ENCODE assay signal across 20 cellular contexts in the genomic region with DNA sequence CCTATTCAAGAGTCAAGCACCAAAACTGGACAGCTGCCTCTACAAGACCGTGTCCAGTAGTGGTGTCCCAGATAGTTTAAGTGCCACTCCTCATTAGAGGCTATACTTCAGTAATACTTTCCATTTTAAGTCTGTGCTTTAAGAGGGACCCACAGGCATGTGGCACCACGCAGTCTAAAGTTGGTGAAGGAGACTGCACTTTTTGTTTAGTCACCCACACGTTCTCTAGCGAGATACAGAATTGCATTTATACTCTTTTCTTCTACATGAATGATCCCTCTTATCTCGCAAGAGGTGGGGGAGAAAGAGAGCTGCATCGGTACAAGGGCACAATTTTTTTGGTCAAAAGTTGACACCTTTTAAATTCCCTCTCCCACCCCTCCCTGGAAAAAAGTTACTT. TPM values are rescaled to one million over a fixed set of nuclear protein-coding genes. Genes with fewer than 3 reads are reported as not detected.
DNase-seq lines count a peak whose midpoint lies in the region; ATAC-seq and TF ChIP-seq lines count a peak whose summit lies in the region.
"Had no signal": no experiment of that assay in that cellular context is flagged by ENCODE, and none has a peak within 500 bp of the region (broad histone marks: within the 10 kb centered on the region; RNA-seq: fewer than 3 reads in every experiment).

No MANE protein-coding gene starts in this region.

- TF ChIP-seq CTCF in Caco-2 (IDR thresholded peaks at IDR 0.05; ENCODE audit: insufficient read depth in 1 of 2, low read depth in 1 of 2, low read length in 1 of 2, severe bottlenecking in 1 of 2, unreplicated experiment in 1 of 2) (no peak), ascending aorta (IDR thresholded peaks at IDR 0.05) (no peak), right atrium auricular region (IDR thresholded peaks at IDR 0.05) (no peak), hepatocyte (IDR thresholded peaks at IDR 0.05; ENCODE audit: poor library complexity) (no peak), GM20000 (IDR thresholded peaks at IDR 0.05; ENCODE audit: extremely low read depth, missing control alignments) (no peak)

- peak overlapping the region; percentile 12 for H3K27ac Mint-ChIP-seq in Caco-2 (ENCODE audit: unreplicated experiment)
- peak overlapping the region; percentile 14 for H3K27ac Mint-ChIP-seq in stimulated activated effector memory CD8-positive, alpha-beta T cell treated with anti-CD3 and anti-CD28 coated beads, Interleukin-12 subunit alpha, Interleukin-12 subunit beta, amount 100 ng/mL, for 72 hours
- H3K27ac Mint-ChIP-seq: HFFc6, memory B cell had no signal

- H3K27me3 ChIP-seq in Caco-2 (replicated peaks; ENCODE audit: control insufficient read depth, insufficient read depth, low read length) (no peaks in the 10 kb centered on the region), ascending aorta (no peaks in the 10 kb centered on the region), right atrium auricular region (no peaks in the 10 kb centered on the region), hepatocyte (no peaks in the 10 kb centered on the region)

- ATAC-seq in stimulated activated effector memory CD8-positive, alpha-beta T cell treated with anti-CD3 and anti-CD28 coated beads, Interleukin-12 subunit alpha, Interleukin-12 subunit beta, amount 100 ng/mL, for 72 hours = no peak

- H3K36me3 ChIP-seq in Caco-2 (ENCODE audit: control insufficient read depth, insufficient read depth, low read length) (peaks cover 4% of the 10 kb centered on the region; the same call in 1 of the 2 replicates), ascending aorta (peaks cover 32 to 50% of the 10 kb centered on the region in 2 donors), right atrium auricular region (peaks cover 52% of the 10 kb centered on the region), hepatocyte (replicated peaks; ENCODE audit: insufficient read depth, low read depth) (peaks cover 6% of the 10 kb centered on the region)

- H3K4me2 ChIP-seq in hepatocyte = no peak overlapping the region

- H3K9me2 ChIP-seq in hepatocyte (replicated peaks; ENCODE audit: insufficient read depth) = no peaks in the 10 kb centered on the region

- H3K79me2 ChIP-seq in hepatocyte = no peaks in the 10 kb centered on the region

- intact Hi-C loops in Caco-2 (cut with micrococcal nuclease; ENCODE audit: unreplicated experiment) = no loop called here
- intact Hi-C loops in ascending aorta (cut with DNase I) = no loop called here

- CTCF ChIA-PET in Caco-2 (lab: Charles Lee) = no interaction called here

- WGBS in hepatocyte (ENCODE audit: low lambda C conversion rate, missing lambda C conversion rate) = 89% methylated on average over 6 of the region's 6 CpGs

- H3K4me3 ChIP-seq in Caco-2 (ENCODE audit: low read depth, low read length) (no peak overlapping the region), ascending aorta (no peak overlapping the region), right atrium auricular region (no peak overlapping the region), hepatocyte (no peak overlapping the region)
- H3K4me3 ChIP-seq: skin epidermis had no signal

- BruUV-seq in Caco-2 (replicated peaks; lab: Mats Ljungman, UMichigan) = no TSS peak

- H2AFZ ChIP-seq in hepatocyte = no peak overlapping the region

- H3K27ac ChIP-seq in ascending aorta (peak overlapping the region; percentile 39 to 61), right atrium auricular region (peak overlapping the region; percentile 3 to 52), hepatocyte (no peak overlapping the region)
- H3K27ac ChIP-seq: epithelial cell of prostate, skin epidermis had no signal

- H3K9me3 ChIP-seq in Caco-2 = no peaks in the 10 kb centered on the region
- no peaks in the 10 kb centered on the region for H3K9me3 ChIP-seq in ascending aorta
- no peaks in the 10 kb centered on the region for H3K9me3 ChIP-seq in right atrium auricular region
- no peaks in the 10 kb centered on the region for H3K9me3 ChIP-seq in hepatocyte (ENCODE audit: low read depth)

- peaks cover 6% of the 10 kb centered on the region for H4K20me1 ChIP-seq in hepatocyte (ENCODE audit: insufficient read depth, poor library complexity, severe bottlenecking)

- DNase-seq in Caco-2 = no peak
- no peak for DNase-seq in ascending aorta (ENCODE audit: low spot score in 2 of 2)
- no peak for DNase-seq in right atrium auricular region (ENCODE audit: low spot score)
- no peak for DNase-seq in stimulated activated effector memory CD8-positive, alpha-beta T cell treated with anti-CD3 and anti-CD28 coated beads, Interleukin-12 subunit alpha, Interleukin-12 subunit beta, amount 100 ng/mL, for 72 hours (ENCODE audit: low spot score in 2 of 2)
- no peak for DNase-seq in DMS153 treated with DMSO at 0.1 percent for 48 hours (lab: John Stamatoyannopoulos, UW; ENCODE audit: unreplicated experiment)
- no peak for DNase-seq in hepatocyte (ENCODE audit: low spot score)
- DNase-seq in GM20000 (ENCODE audit: low spot score) = no peak
- DNase-seq: activated CD4-positive, alpha-beta T cell treated with anti-CD3 and anti-CD28 coated beads for 1 hour; dermis blood vessel endothelial cell; EL; HFFc6; KBM-7; NCI-H2171; nephron progenitor cell; SHP77; stimulated activated CD4-positive, alpha-beta T cell treated with anti-CD3 and anti-CD28 coated beads, Interleukin-2, amount 100 ng/mL, for 24 hours; stimulated activated naive CD4-positive, alpha-beta T cell had no signal

- peaks cover 90% of the 10 kb centered on the region for H3K36me3 Mint-ChIP-seq in Caco-2 (ENCODE audit: insufficient read depth, unreplicated experiment)
- peaks cover 78% of the 10 kb centered on the region for H3K36me3 Mint-ChIP-seq in stimulated activated effector memory CD8-positive, alpha-beta T cell treated with anti-CD3 and anti-CD28 coated beads, Interleukin-12 subunit alpha, Interleukin-12 subunit beta, amount 100 ng/mL, for 72 hours

- H3K4me1 ChIP-seq in Caco-2 = no peaks in the 10 kb centered on the region
- H3K4me1 ChIP-seq in ascending aorta = peaks cover 3 to 27% of the 10 kb centered on the region in 2 donors
- peaks cover 0 to 18% of the 10 kb centered on the region in 2 donors for H3K4me1 ChIP-seq in right atrium auricular region
- no peaks in the 10 kb centered on the region for H3K4me1 ChIP-seq in hepatocyte (ENCODE audit: insufficient read depth)

- no peak overlapping the region for H3K4me3 Mint-ChIP-seq in Caco-2 (ENCODE audit: unreplicated experiment)
- no peak overlapping the region for H3K4me3 Mint-ChIP-seq in stimulated activated effector memory CD8-positive, alpha-beta T cell treated with anti-CD3 and anti-CD28 coated beads, Interleukin-12 subunit alpha, Interleukin-12 subunit beta, amount 100 ng/mL, for 72 hours
- H3K4me3 Mint-ChIP-seq: HFFc6, memory B cell, nephron progenitor cell had no signal

- POLR2A ChIA-PET in Caco-2 (lab: Charles Lee) = no interaction called here

- no peaks in the 10 kb centered on the region for H3K4me1 Mint-ChIP-seq in Caco-2 (ENCODE audit: low read depth, unreplicated experiment)
- no peaks in the 10 kb centered on the region for H3K4me1 Mint-ChIP-seq in stimulated activated effector memory CD8-positive, alpha-beta T cell treated with anti-CD3 and anti-CD28 coated beads, Interleukin-12 subunit alpha, Interleukin-12 subunit beta, amount 100 ng/mL, for 72 hours
- H3K4me1 Mint-ChIP-seq: nephron progenitor cell had no signal

- H3K27me3 Mint-ChIP-seq in Caco-2 (ENCODE audit: insufficient read depth, unreplicated experiment) = no peaks in the 10 kb centered on the region
- H3K27me3 Mint-ChIP-seq: memory B cell had no signal

- no peaks in the 10 kb centered on the region for H3K9me3 Mint-ChIP-seq in Caco-2 (ENCODE audit: unreplicated experiment)
- H3K9me3 Mint-ChIP-seq in stimulated activated effector memory CD8-positive, alpha-beta T cell treated with anti-CD3 and anti-CD28 coated beads, Interleukin-12 subunit alpha, Interleukin-12 subunit beta, amount 100 ng/mL, for 72 hours = no peaks in the 10 kb centered on the region
- H3K9me3 Mint-ChIP-seq: HFFc6, memory B cell, nephron progenitor cell had no signal

RNA-seq across cellular contexts. Expression of a gene that starts 41.5 kb away (rescaled TPM):
- total RNA-seq in Caco-2 (2022) (131 and 135 TPM in 2 replicates), ascending aorta (25.9 TPM), right atrium auricular region (100 to 1,000 TPM in 1 of 2 donors, 10 to 100 TPM in 1; 71.9 to 124 TPM), hepatocyte (111 and 122 TPM in 2 replicates)
- 16.4 and 17.3 TPM in 2 replicates for polyA plus RNA-seq in hepatocyte
